ENCODE assay signal across 11 cellular contexts in the genomic region with DNA sequence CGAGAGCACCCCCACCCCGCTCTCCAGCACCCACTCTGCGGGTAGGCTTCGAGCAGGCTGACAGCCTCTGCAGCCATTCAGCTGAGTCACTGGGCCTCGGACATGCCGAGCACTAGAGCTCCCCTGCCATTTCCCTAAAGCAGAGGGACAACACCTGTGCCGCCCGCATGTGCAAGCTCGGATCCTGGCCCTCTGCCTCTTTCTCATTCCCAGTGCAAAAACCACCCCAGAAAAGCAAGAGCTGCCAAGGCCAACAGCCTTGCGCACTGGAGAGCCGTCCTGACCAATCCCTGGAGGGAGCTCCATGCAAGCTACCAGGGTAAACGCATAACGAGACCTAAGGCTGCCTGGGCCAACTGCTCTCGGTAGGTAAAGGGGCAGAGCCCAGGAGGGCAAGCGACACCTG. TPM values are rescaled to one million over a fixed set of nuclear protein-coding genes. Genes with fewer than 3 reads are reported as not detected.
A peak's percentile ranks its signal among the peaks of the same experiment; 100 is the strongest.
DNase-seq lines count a peak whose midpoint lies in the region; ATAC-seq, FAIRE-seq and TF ChIP-seq lines count a peak whose summit lies in the region.
"Had no signal": no experiment of that assay in that cellular context is flagged by ENCODE, and none has a peak within 500 bp of the region (broad histone marks: within the 10 kb centered on the region; RNA-seq: fewer than 3 reads in every experiment).

No MANE protein-coding gene starts in this region.

- no peak for FAIRE-seq in GM12891 (lab: Jason Lieb, UNC)
- FAIRE-seq: A204.1 had no signal

- DNase-seq in T-helper 2 cell treated with Interferon-gamma antibody and Interleukin-4, amounts not matched to agents 5 μg/mL and 100 μg/mL, for 36 hours (ENCODE audit: low spot score) = no peak
- DNase-seq in T-helper 2 cell (no peak), iris pigment epithelial cell (ENCODE audit: low read depth) (peak; percentile 9), midbrain (lab: John Stamatoyannopoulos, UW) (no peak), NCI-H128 (lab: John Stamatoyannopoulos, UW; ENCODE audit: unreplicated experiment) (no peak), GM12891 (ENCODE audit: insufficient read length, low spot score) (no peak)
- DNase-seq in activated naive CD4-positive, alpha-beta T cell treated with anti-CD3 and anti-CD28 coated beads, Interleukin-2, amount 50 U/mL, for 72 hours (ENCODE audit: low spot score in 2 of 2) = no peak
- DNase-seq in stimulated activated naive CD8-positive, alpha-beta T cell treated with anti-CD3 and anti-CD28 coated beads, Interleukin-15, amount 100 ng/mL, for 72 hours = no peak
- DNase-seq: upper lobe of right lung had no signal

- no peak for TF ChIP-seq POLR2A in GM12891 (IDR thresholded peaks at IDR 0.05; ENCODE audit: low read depth, low read length)

- H3K9me3 Mint-ChIP-seq in T-helper 2 cell treated with Interferon-gamma antibody and Interleukin-4, amounts not matched to agents 5 μg/mL and 100 μg/mL, for 36 hours = no peaks in the 10 kb centered on the region
- no peaks in the 10 kb centered on the region for H3K9me3 Mint-ChIP-seq in activated naive CD4-positive, alpha-beta T cell treated with anti-CD3 and anti-CD28 coated beads, Interleukin-2, amount 50 U/mL, for 72 hours
- no peaks in the 10 kb centered on the region for H3K9me3 Mint-ChIP-seq in stimulated activated naive CD8-positive, alpha-beta T cell treated with anti-CD3 and anti-CD28 coated beads, Interleukin-15, amount 100 ng/mL, for 72 hours

- ATAC-seq in activated naive CD4-positive, alpha-beta T cell treated with anti-CD3 and anti-CD28 coated beads, Interleukin-2, amount 50 U/mL, for 72 hours = no peak
- no peak for ATAC-seq in stimulated activated naive CD8-positive, alpha-beta T cell treated with anti-CD3 and anti-CD28 coated beads, Interleukin-15, amount 100 ng/mL, for 72 hours
- ATAC-seq: upper lobe of right lung had no signal

- no peaks in the 10 kb centered on the region for H3K27me3 Mint-ChIP-seq in T-helper 2 cell treated with Interferon-gamma antibody and Interleukin-4, amounts not matched to agents 5 μg/mL and 100 μg/mL, for 36 hours (ENCODE audit: low read depth)
- H3K27me3 Mint-ChIP-seq in stimulated activated naive CD8-positive, alpha-beta T cell treated with anti-CD3 and anti-CD28 coated beads, Interleukin-15, amount 100 ng/mL, for 72 hours = no peaks in the 10 kb centered on the region

- H3K36me3 Mint-ChIP-seq in T-helper 2 cell treated with Interferon-gamma antibody and Interleukin-4, amounts not matched to agents 5 μg/mL and 100 μg/mL, for 36 hours (ENCODE audit: low read depth) = peaks cover 28% of the 10 kb centered on the region
- peaks cover 27 to 28% of the 10 kb centered on the region in 2 donors for H3K36me3 Mint-ChIP-seq in activated naive CD4-positive, alpha-beta T cell treated with anti-CD3 and anti-CD28 coated beads, Interleukin-2, amount 50 U/mL, for 72 hours

- peak overlapping the region; percentile 100 for H3K4me3 Mint-ChIP-seq in T-helper 2 cell treated with Interferon-gamma antibody and Interleukin-4, amounts not matched to agents 5 μg/mL and 100 μg/mL, for 36 hours
- peak overlapping the region; percentile 100 for H3K4me3 Mint-ChIP-seq in stimulated activated naive CD8-positive, alpha-beta T cell treated with anti-CD3 and anti-CD28 coated beads, Interleukin-15, amount 100 ng/mL, for 72 hours

- peak overlapping the region; percentile 62 for H3K27ac Mint-ChIP-seq in T-helper 2 cell treated with Interferon-gamma antibody and Interleukin-4, amounts not matched to agents 5 μg/mL and 100 μg/mL, for 36 hours
- peak overlapping the region; percentile 88 to 89 for H3K27ac Mint-ChIP-seq in activated naive CD4-positive, alpha-beta T cell treated with anti-CD3 and anti-CD28 coated beads, Interleukin-2, amount 50 U/mL, for 72 hours
- peak overlapping the region in 1 of 2 donors; percentile 98 for H3K27ac Mint-ChIP-seq in stimulated activated naive CD8-positive, alpha-beta T cell treated with anti-CD3 and anti-CD28 coated beads, Interleukin-15, amount 100 ng/mL, for 72 hours

- H3K4me1 Mint-ChIP-seq in T-helper 2 cell treated with Interferon-gamma antibody and Interleukin-4, amounts not matched to agents 5 μg/mL and 100 μg/mL, for 36 hours (ENCODE audit: low read depth) = peaks cover 15% of the 10 kb centered on the region
- H3K4me1 Mint-ChIP-seq in stimulated activated naive CD8-positive, alpha-beta T cell treated with anti-CD3 and anti-CD28 coated beads, Interleukin-15, amount 100 ng/mL, for 72 hours = peaks cover 38% of the 10 kb centered on the region

TF ChIP-seq in GM12891, 5 proteins besides CTCF, POLR2A, EP300 and RAD21:
- no peak for TF ChIP-seq POU2F2 (IDR thresholded peaks at IDR 0.05; ENCODE audit: low read depth, low read length)
- no peak for TF ChIP-seq TAF1 (IDR thresholded peaks at IDR 0.05; ENCODE audit: low read depth, low read length)

RNA-seq across cellular contexts. Expression of a gene that starts 5.3 kb away (rescaled TPM):
- total RNA-seq in activated naive CD4-positive, alpha-beta T cell treated with anti-CD3 and anti-CD28 coated beads, Interleukin-2, amount 50 U/mL, for 72 hours = 100 to 1,000 TPM in 1 of 2 donors, 10 to 100 TPM in 1; 95.9 to 102 TPM
- 21.1 TPM for polyA plus RNA-seq in GM12891 (2012; ENCODE audit: low read depth, missing spikeins)

RNA-seq across cellular contexts. Expression of a gene that starts 6.3 kb away (rescaled TPM):
- total RNA-seq in activated naive CD4-positive, alpha-beta T cell treated with anti-CD3 and anti-CD28 coated beads, Interleukin-2, amount 50 U/mL, for 72 hours = 1 to 10 TPM; 5.1 to 6.4 TPM
- 1.6 TPM for polyA plus RNA-seq in GM12891 (2012; ENCODE audit: low read depth, missing spikeins)

RNA-seq across cellular contexts. Expression of a gene that starts 21.8 kb away (rescaled TPM):
- total RNA-seq in activated naive CD4-positive, alpha-beta T cell treated with anti-CD3 and anti-CD28 coated beads, Interleukin-2, amount 50 U/mL, for 72 hours = 10 to 100 TPM; 14.8 to 16.1 TPM
- polyA plus RNA-seq in GM12891 (2012; ENCODE audit: low read depth, missing spikeins) = 9.8 TPM
- total RNA-seq: M059J had no signal

RNA-seq across cellular contexts. Expression of a gene that starts 31.4 kb away (rescaled TPM):
- 100 to 1,000 TPM in 1 of 2 donors, 10 to 100 TPM in 1; 97.9 to 129 TPM for total RNA-seq in activated naive CD4-positive, alpha-beta T cell treated with anti-CD3 and anti-CD28 coated beads, Interleukin-2, amount 50 U/mL, for 72 hours
- polyA plus RNA-seq in GM12891 (2012; ENCODE audit: low read depth, missing spikeins) = 87.7 TPM

RNA-seq across cellular contexts. Expression of a gene that starts 40.2 kb away (rescaled TPM):
- 100 to 1,000 TPM in 1 of 2 donors, 10 to 100 TPM in 1; 90.0 to 138 TPM for total RNA-seq in activated naive CD4-positive, alpha-beta T cell treated with anti-CD3 and anti-CD28 coated beads, Interleukin-2, amount 50 U/mL, for 72 hours
- polyA plus RNA-seq in GM12891 (2012; ENCODE audit: low read depth, missing spikeins) = 57.8 TPM
